In the genomic region with DNA sequence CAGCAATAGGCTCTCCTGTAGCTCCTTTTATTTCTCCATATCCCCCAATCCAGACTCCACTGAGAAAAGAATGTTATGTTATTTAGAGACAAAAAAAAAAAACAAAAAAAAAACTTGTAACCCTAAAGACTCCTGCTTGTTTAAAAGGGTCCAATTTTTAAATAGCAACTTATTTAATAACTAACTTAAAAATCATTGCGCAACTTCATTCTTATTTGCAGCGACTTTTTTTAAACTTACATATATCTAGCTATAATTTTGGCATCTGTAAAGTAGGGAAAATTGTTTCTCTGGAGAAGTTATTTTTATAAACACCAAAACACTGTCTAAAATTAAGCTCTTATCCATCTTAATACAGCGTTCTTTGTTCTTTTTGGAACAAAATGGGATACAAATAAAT, we compare ENCODE assay signal across 18 cellular contexts. TPM values are rescaled to one million over a fixed set of nuclear protein-coding genes. Genes with fewer than 3 reads are reported as not detected.
A peak's percentile ranks its signal among the peaks of the same experiment; 100 is the strongest.
DNase-seq lines count a peak whose midpoint lies in the region; ATAC-seq, FAIRE-seq and TF ChIP-seq lines count a peak whose summit lies in the region.
"Had no signal": no experiment of that assay in that cellular context is flagged by ENCODE, and none has a peak within 500 bp of the region (broad histone marks: within the 10 kb centered on the region; RNA-seq: fewer than 3 reads in every experiment).

No MANE protein-coding gene starts in this region.

- POLR2A ChIA-PET in A549 (lab: Yijun Ruan, JAX) (no interaction called here), K562 (lab: Yijun Ruan, JAX) (interaction anchor here (0.7 to 1.7 kb wide), 5 partner anchors 11 to 171 kb away, joined by 3 to 5 read pairs (median 4); no protein-coding TSS in a partner anchor)

- no peaks in the 10 kb centered on the region for H3K4me1 Mint-ChIP-seq in activated naive CD8-positive, alpha-beta T cell treated with anti-CD3 and anti-CD28 coated beads for 36 hours
- H3K4me1 Mint-ChIP-seq: CD4-positive, CD25-positive, alpha-beta regulatory T cell had no signal

- TF ChIP-seq POLR2A in A549 (IDR thresholded peaks at IDR 0.05; ENCODE audit: low read length) (no peak), H54 (IDR thresholded peaks at IDR 0.05; ENCODE audit: low read depth, low read length) (no peak), K562 (conservative IDR thresholded peaks at IDR 0.05) (no peak), testis (IDR thresholded peaks at IDR 0.05) (no peak)

- no peak overlapping the region for H2AFZ ChIP-seq in K562 (ENCODE audit: low read depth, low read length)
- H2AFZ ChIP-seq: GM23248 had no signal

- H3K9me1 ChIP-seq in K562 (ENCODE audit: control insufficient read depth, insufficient read depth, low read length): no peaks in the 10 kb centered on the region

- H3K4me2 ChIP-seq in A549 (no peak overlapping the region), K562 (ENCODE audit: insufficient read depth, low read length) (no peak overlapping the region)

- no peak overlapping the region for H3K4me3 Mint-ChIP-seq in activated naive CD8-positive, alpha-beta T cell treated with anti-CD3 and anti-CD28 coated beads for 36 hours
- H3K4me3 Mint-ChIP-seq: CD4-positive, CD25-positive, alpha-beta regulatory T cell; CD8-positive, alpha-beta T cell; HFFc6 had no signal

- H3K27ac Mint-ChIP-seq in activated naive CD8-positive, alpha-beta T cell treated with anti-CD3 and anti-CD28 coated beads for 36 hours: no peak overlapping the region
- H3K27ac Mint-ChIP-seq: CD4-positive, CD25-positive, alpha-beta regulatory T cell; CD8-positive, alpha-beta T cell; HFFc6 had no signal

- H3K36me3 ChIP-seq in K562 (ENCODE audit: control insufficient read depth, insufficient read depth, low read length) (no peaks in the 10 kb centered on the region), testis (ENCODE audit: low read depth, missing control alignments) (no peaks in the 10 kb centered on the region)
- H3K36me3 ChIP-seq: HAP-1 had no signal

- H3K4me1 ChIP-seq in A549 (no peaks in the 10 kb centered on the region), K562 (replicated peaks in 1 of 2; ENCODE audit: control insufficient read depth in 2 of 2, insufficient read depth in 2 of 2, low read length in 2 of 2) (no peaks in the 10 kb centered on the region), testis (no peaks in the 10 kb centered on the region)
- H3K4me1 ChIP-seq: Caco-2, HAP-1 had no signal

- in situ Hi-C loops in K562 (cut with MboI): no loop called here

- intact Hi-C loops in K562 (cut with micrococcal nuclease) (no loop called here), testis (cut with DNase I; ENCODE audit: low total_unique reads) (no loop called here)

- H3K79me2 ChIP-seq in K562 (ENCODE audit: control insufficient read depth, insufficient read depth, low read length): no peaks in the 10 kb centered on the region

- H3K9ac ChIP-seq in K562 (ENCODE audit: insufficient read depth in 1 of 2, low read depth in 2 of 2, low read length in 2 of 2): no peak overlapping the region
- H3K9ac ChIP-seq: GM23248 had no signal

- H3K27me3 ChIP-seq in K562 (ENCODE audit: control insufficient read depth in 2 of 2, insufficient read depth in 2 of 2, low read length in 2 of 2) (no peaks in the 10 kb centered on the region), testis (no peaks in the 10 kb centered on the region)

- TF ChIP-seq RAD21 in A549 (conservative IDR thresholded peaks at IDR 0.05 in 1 of 2, IDR thresholded peaks at IDR 0.05 in 1 of 2) (no peak), K562 (CRISPR knock-in tag; conservative IDR thresholded peaks at IDR 0.05 in 1 of 2, IDR thresholded peaks at IDR 0.05 in 1 of 2) (no peak)

- FAIRE-seq in A549 (lab: Jason Lieb, UNC) (no peak), H54 (lab: Jason Lieb, UNC) (peak; percentile 41), K562 (lab: Jason Lieb, UNC) (no peak)
- FAIRE-seq: G401.6, GM12892 had no signal

- ATAC-seq in A549 (no peak), K562 (no peak)
- ATAC-seq: CD8-positive, alpha-beta T cell had no signal

- BruUV-seq in K562 (replicated peaks; lab: Mats Ljungman, UMichigan): no TSS peak

- DNase-seq in A549 (ENCODE audit: low read depth in 1 of 2, low spot score in 1 of 2): no peak
- no peak for DNase-seq in H54 (ENCODE audit: insufficient read length, low spot score)
- no peak for DNase-seq in K562 (ENCODE audit: extremely low read depth in 1 of 4, low spot score in 3 of 4)
- no peak for DNase-seq in testis
- no peak for DNase-seq in 8988T
- DNase-seq in activated naive CD8-positive, alpha-beta T cell treated with anti-CD3 and anti-CD28 coated beads for 36 hours: no peak
- no peak for DNase-seq in activated T-cell treated with anti-CD3 and anti-CD28 coated beads for 4 hours
- DNase-seq: C1 segment of cervical spinal cord; Caco-2; CD4-positive, CD25-positive, alpha-beta regulatory T cell; CD8-positive, alpha-beta T cell; DMS153; DND-41; GM23248; HFFc6 had no signal

- CTCF ChIA-PET in A549 (lab: Yijun Ruan, JAX) (interaction anchor here (0.7 kb wide), 1 partner anchor 969 kb away, joined by 3 read pairs; no protein-coding TSS in a partner anchor), K562 (lab: Yijun Ruan, JAX; ENCODE audit: low intra/inter-chr PET ratio) (no interaction called here)

- no peaks in the 10 kb centered on the region for H3K9me3 Mint-ChIP-seq in activated naive CD8-positive, alpha-beta T cell treated with anti-CD3 and anti-CD28 coated beads for 36 hours
- H3K9me3 Mint-ChIP-seq: CD8-positive, alpha-beta T cell; HFFc6 had no signal

- H3K4me3 ChIP-seq in A549 (no peak overlapping the region), K562 (no peak overlapping the region), testis (no peak overlapping the region)
- H3K4me3 ChIP-seq: GM23248, HAP-1 had no signal

- H4K20me1 ChIP-seq in K562 (replicated peaks; ENCODE audit: control insufficient read depth, insufficient read depth, low read length): no peaks in the 10 kb centered on the region

- WGBS in A549 (ENCODE audit: missing lambda C conversion rate): 82% methylated on average over 3 of the region's 3 CpGs
- WGBS in K562 (ENCODE audit: insufficient coverage, low coverage, missing lambda C conversion rate): 45% methylated on average over 3 of the region's 3 CpGs
- 63 to 64% methylated on average over 3 of the region's 3 CpGs for WGBS in testis, 2 donors

- TF ChIP-seq EP300 in A549 (IDR thresholded peaks at IDR 0.05) (no peak), K562 (IDR thresholded peaks at IDR 0.05; ENCODE audit: low read length) (no peak)

- H3K27me3 Mint-ChIP-seq in activated naive CD8-positive, alpha-beta T cell treated with anti-CD3 and anti-CD28 coated beads for 36 hours: no peaks in the 10 kb centered on the region
- H3K27me3 Mint-ChIP-seq: CD4-positive, CD25-positive, alpha-beta regulatory T cell had no signal

- no peak for TF ChIP-seq CTCF in A549 (IDR thresholded peaks at IDR 0.05)
- no peak for TF ChIP-seq CTCF in K562 (IDR thresholded peaks at IDR 0.05 in 2 of 3, conservative IDR thresholded peaks at IDR 0.05 in 1 of 3; ENCODE audit: insufficient read depth in 2 of 3, low read depth in 1 of 3, low read length in 3 of 3)
- TF ChIP-seq CTCF in testis (IDR thresholded peaks at IDR 0.05): no peak

- no peak overlapping the region for H3K27ac ChIP-seq in A549
- H3K27ac ChIP-seq in K562 (ENCODE audit: extremely low read depth, low read depth, low read length): no peak overlapping the region
- H3K27ac ChIP-seq in testis: peak overlapping the region; percentile 44 to 51
- H3K27ac ChIP-seq: GM23248 had no signal

- peaks cover 11% of the 10 kb centered on the region for H3K36me3 Mint-ChIP-seq in activated naive CD8-positive, alpha-beta T cell treated with anti-CD3 and anti-CD28 coated beads for 36 hours
- H3K36me3 Mint-ChIP-seq: CD8-positive, alpha-beta T cell had no signal

- no peaks in the 10 kb centered on the region for H3K9me3 ChIP-seq in A549
- H3K9me3 ChIP-seq in K562 (replicated peaks; ENCODE audit: control insufficient read depth, insufficient read depth, low read depth, low read length): no peaks in the 10 kb centered on the region
- no peaks in the 10 kb centered on the region for H3K9me3 ChIP-seq in testis
- H3K9me3 ChIP-seq: Caco-2, HAP-1 had no signal

TF ChIP-seq in K562, 482 proteins besides CTCF, POLR2A, EP300 and RAD21 (continues in another document):
- TF ChIP-seq CEBPG (CRISPR knock-in tag; IDR thresholded peaks at IDR 0.05) (no peak), CEBPG (tag; conservative IDR thresholded peaks at IDR 0.05 in 1 of 2, IDR thresholded peaks at IDR 0.05 in 1 of 2) (peak; percentile 83 to 99), FOXA3 (CRISPR knock-in tag; conservative IDR thresholded peaks at IDR 0.05 in 1 of 2, IDR thresholded peaks at IDR 0.05 in 1 of 2) (no peak), ZNF354B (CRISPR knock-in tag; IDR thresholded peaks at IDR 0.05) (no peak)

RNA-seq across cellular contexts. Expression of gene ZC3HAV1, which starts 59.0 kb away (rescaled TPM):
- polyA plus RNA-seq in A549 (2011; rRNA removed): 32.1 and 36.8 TPM in 2 replicates
- polyA plus RNA-seq in A549 (2012; cell fraction: cytosol; rRNA removed): 12.0 and 15.0 TPM in 2 replicates
- polyA plus RNA-seq in A549 (2012; cell fraction: nucleus; rRNA removed): 13.8 and 15.4 TPM in 2 replicates
- 22.2 to 22.7 TPM (median 22.6 TPM) in 3 replicates for polyA plus RNA-seq in A549 (2017; fragmentation: RNase III; extraction: RNeasy Plus Mini Kit Qiagen cat#74134 plus additional on column Dnase treatment)
- polyA minus RNA-seq in A549 (2011; rRNA and poly(A)+ RNA removed): 55.8 and 65.1 TPM in 2 replicates
- 53.8 and 57.1 TPM in 2 replicates for total RNA-seq in K562 (2011; cell fraction: chromatin; rRNA removed; ENCODE audit: low replicate concordance)
- total RNA-seq in K562 (2011; cell fraction: nucleolus; rRNA removed): 29.0 and 32.2 TPM in 2 replicates
- 34.5 and 41.2 TPM in 2 replicates for total RNA-seq in K562 (2011; cell fraction: nucleoplasm; rRNA removed)
- 23.9 and 26.4 TPM in 2 replicates for total RNA-seq in K562 (2014; rRNA removed)
- 34.0 TPM in 2 replicates for total RNA-seq in K562 (2014; rRNA removed; fragmentation: Illumina TruSeq; extraction: Trizol)
- total RNA-seq in K562 (2015; rRNA removed; fragmentation: Illumina TruSeq; extraction: Trizol): 38.9 and 40.5 TPM in 2 replicates
- total RNA-seq in K562 (2021): 33.0 and 33.8 TPM in 2 replicates
- polyA plus RNA-seq in K562 (2011; rRNA removed): 16.9 and 22.4 TPM in 2 replicates
- polyA plus RNA-seq in K562 (2011; cell fraction: cytosol; rRNA removed): 13.3 and 18.4 TPM in 2 replicates
- 12.9 and 17.7 TPM in 2 replicates for polyA plus RNA-seq in K562 (2011; cell fraction: nucleus; rRNA removed)
- polyA plus RNA-seq in K562 (2012): 20.5 and 21.0 TPM in 2 replicates
- 22.8 and 30.9 TPM in 2 replicates for polyA plus RNA-seq in K562 (2014; fragmentation: Illumina TruSeq; extraction: Trizol)
- polyA plus RNA-seq in K562 (2014; fragmentation: Nextera tagmentation; extraction: Ambion mirVana): 10 to 100 TPM; 11.9 to 13.4 TPM
- 18.0 and 18.7 TPM in 2 replicates for polyA plus RNA-seq in K562 (2014; rRNA removed)
- polyA minus RNA-seq in K562 (2011; rRNA and poly(A)+ RNA removed): 29.5 and 40.3 TPM in 2 replicates
- 24.2 and 28.1 TPM in 2 replicates for polyA minus RNA-seq in K562 (2011; cell fraction: cytosol; rRNA and poly(A)+ RNA removed)
- 17.8 and 38.4 TPM in 2 replicates for polyA minus RNA-seq in K562 (2011; cell fraction: nucleus; rRNA and poly(A)+ RNA removed)
- 10 to 100 TPM; 32.8 to 38.7 TPM for total RNA-seq in testis
- 13.1 TPM for polyA plus RNA-seq in testis (ENCODE audit: insufficient read depth, low read depth, low replicate concordance)
- total RNA-seq in activated naive CD8-positive, alpha-beta T cell treated with anti-CD3 and anti-CD28 coated beads for 36 hours: 100 to 1,000 TPM; 117 to 118 TPM

Comparison
In these comparisons a context has a peak if more than half of its experiments do, and no peak if none do; other contexts are left out.
1. H3K27ac ChIP-seq: peak in testis (2 of 2); none in A549 (0 of 2) and K562 (single experiment).
2. Of the 35 proteins assayed by ChIP-seq in both K562 and A549: peak only in K562: none; only in A549: none; in both: CEBPB; in neither: 34.